Comparison of ENCODE assay signal across 17 cellular contexts in the genomic region with DNA sequence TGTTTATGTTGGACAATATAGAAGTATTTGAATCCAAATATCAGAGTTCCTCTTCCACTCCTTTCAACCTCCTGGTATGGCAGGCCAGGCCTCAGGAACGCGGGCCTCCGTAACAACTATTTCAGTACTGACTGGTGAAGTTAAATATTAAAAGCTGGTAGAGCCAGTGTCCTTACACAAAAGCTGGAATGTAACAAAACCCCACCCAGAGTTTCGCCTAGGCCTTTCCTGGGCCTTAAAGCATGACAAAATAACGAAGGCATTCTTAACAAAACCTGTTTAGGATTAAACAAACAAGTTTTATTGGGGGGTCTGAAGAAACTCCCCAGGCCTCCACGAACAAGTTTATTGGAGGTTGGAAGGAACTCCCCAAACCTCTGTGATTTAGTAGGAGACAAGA.
DNase-seq lines count a peak whose midpoint lies in the region; FAIRE-seq and TF ChIP-seq lines count a peak whose summit lies in the region.
"Had no signal": no experiment of that assay in that cellular context is flagged by ENCODE, and none has a peak within 500 bp of the region (broad histone marks: within the 10 kb centered on the region; RNA-seq: fewer than 3 reads in every experiment).

No MANE protein-coding gene starts in this region.

- H3K36me3 ChIP-seq in kidney (ENCODE audit: control insufficient read depth in 1 of 2, insufficient read depth in 2 of 2, low read length in 2 of 2), result no peaks in the 10 kb centered on the region
- H3K36me3 ChIP-seq in uterus, result no peaks in the 10 kb centered on the region
- no peaks in the 10 kb centered on the region for H3K36me3 ChIP-seq in HAP-1 (replicated peaks)

- peak; percentile 79 for FAIRE-seq in kidney (lab: Jason Lieb, UNC)
- FAIRE-seq: endometrium had no signal

- H3K27ac ChIP-seq in VCaP (peak overlapping the region; percentile 44), kidney (ENCODE audit: low read depth in 2 of 2, low read length in 2 of 2) (peak overlapping the region; percentile 67 to 77), uterus (no peak overlapping the region)

- no peaks in the 10 kb centered on the region for H3K27me3 Mint-ChIP-seq in osteocyte (ENCODE audit: unreplicated experiment)
- H3K27me3 Mint-ChIP-seq: activated naive CD4-positive, alpha-beta T cell treated with anti-CD3 and anti-CD28 coated beads, Interleukin-2, amount 50 U/mL, for 24 hours had no signal

- H3K9me3 ChIP-seq in kidney (ENCODE audit: control insufficient read depth in 1 of 2, low read length in 2 of 2) (peaks cover 0 to 3% of the 10 kb centered on the region in 2 donors), uterus (no peaks in the 10 kb centered on the region), HAP-1 (no peaks in the 10 kb centered on the region)

- no peak overlapping the region for H3K4me3 Mint-ChIP-seq in osteocyte (ENCODE audit: unreplicated experiment)
- H3K4me3 Mint-ChIP-seq: activated B cell treated with CpG ODN at 0.5 μM for 24 hours; activated naive CD4-positive, alpha-beta T cell treated with anti-CD3 and anti-CD28 coated beads, Interleukin-2, amount 50 U/mL, for 24 hours; IgD-negative memory B cell; stimulated activated naive B cell treated with anti-CD40 and anti-IgM and Interleukin-4, amounts not matched to agents 10 μg/mL and 1 μg/mL and 100 μg/mL, for 72 hours had no signal

- H3K9ac ChIP-seq in kidney (ENCODE audit: low read length in 2 of 2), result peak overlapping the region in 1 of 2 donors; percentile 47

- no peak for TF ChIP-seq POLR2A in uterus (IDR thresholded peaks at IDR 0.05)

- DNase-seq in Caki2 (ENCODE audit: low read depth) (peak; percentile 75), kidney (peak; percentile 80), osteocyte (ENCODE audit: extremely low spot score, unreplicated experiment) (no peak), uterus (no peak), T1000 (lab: John Stamatoyannopoulos, UW) (no peak), HAP-1 (ENCODE audit: low spot score in 2 of 2) (no peak), GM13976 (ENCODE audit: low spot score) (no peak)
- DNase-seq: activated B cell treated with CpG ODN at 0.5 μM for 24 hours; central memory CD4-positive, alpha-beta T cell; left cardiac atrium; NCI-H1105; NCI-H446; stimulated activated naive B cell treated with anti-CD40 and anti-IgM and Interleukin-4, amounts not matched to agents 10 μg/mL and 1 μg/mL and 100 μg/mL, for 72 hours had no signal

- intact Hi-C loops in kidney (cut with DNase I) (no loop called here), uterus (cut with DNase I; ENCODE audit: low total_unique reads) (loop anchor here (10.0 kb wide), 1 partner anchor 115 kb away; no protein-coding TSS in a partner anchor)

- H3K4me1 ChIP-seq in kidney (ENCODE audit: control insufficient read depth in 1 of 2, insufficient read depth in 1 of 2, low read depth in 1 of 2, low read length in 2 of 2), result peaks cover 13 to 16% of the 10 kb centered on the region in 2 donors
- no peaks in the 10 kb centered on the region for H3K4me1 ChIP-seq in uterus
- peaks cover 2% of the 10 kb centered on the region for H3K4me1 ChIP-seq in HAP-1

- TF ChIP-seq CTCF in VCaP (conservative IDR thresholded peaks at IDR 0.05), result no peak
- TF ChIP-seq CTCF in kidney (IDR thresholded peaks at IDR 0.05; ENCODE audit: borderline replicate concordance, extremely low read depth, insufficient read depth), result no peak
- TF ChIP-seq CTCF in osteocyte (IDR thresholded peaks at IDR 0.05), result no peak
- TF ChIP-seq CTCF in uterus (IDR thresholded peaks at IDR 0.05), result no peak
- TF ChIP-seq CTCF in GM13976 (IDR thresholded peaks at IDR 0.05; ENCODE audit: borderline replicate concordance, control extremely low read depth, extremely low read depth, insufficient read depth, missing control alignments), result no peak

- H3K4me3 ChIP-seq in kidney (ENCODE audit: low read length in 2 of 2), result no peak overlapping the region
- no peak overlapping the region for H3K4me3 ChIP-seq in uterus
- no peak overlapping the region for H3K4me3 ChIP-seq in HAP-1

- in situ Hi-C loops in Caki2 (cut with HindIII; ENCODE audit: low pct_unique_long_range_greater_than_20kb, low sequenced_read_pairs) (no loop called here), HAP-1 (cut with MboI; ENCODE audit: low sequenced_read_pairs) (no loop called here), GM13976 (cut with MboI; ENCODE audit: low sequenced_read_pairs, unreplicated experiment) (no loop called here)

- H3K4me1 Mint-ChIP-seq in osteocyte (ENCODE audit: unreplicated experiment), result peaks cover 26% of the 10 kb centered on the region
- H3K4me1 Mint-ChIP-seq: activated B cell treated with CpG ODN at 0.5 μM for 24 hours; activated naive CD4-positive, alpha-beta T cell treated with anti-CD3 and anti-CD28 coated beads, Interleukin-2, amount 50 U/mL, for 24 hours; stimulated activated naive B cell treated with anti-CD40 and anti-IgM and Interleukin-4, amounts not matched to agents 10 μg/mL and 1 μg/mL and 100 μg/mL, for 72 hours had no signal

- H3K27ac Mint-ChIP-seq in osteocyte (ENCODE audit: unreplicated experiment), result peak overlapping the region; percentile 77
- H3K27ac Mint-ChIP-seq: activated B cell treated with CpG ODN at 0.5 μM for 24 hours; activated naive CD4-positive, alpha-beta T cell treated with anti-CD3 and anti-CD28 coated beads, Interleukin-2, amount 50 U/mL, for 24 hours; IgD-negative memory B cell; stimulated activated naive B cell treated with anti-CD40 and anti-IgM and Interleukin-4, amounts not matched to agents 10 μg/mL and 1 μg/mL and 100 μg/mL, for 72 hours had no signal

- H3K9me3 Mint-ChIP-seq in osteocyte (ENCODE audit: unreplicated experiment), result peaks cover 7% of the 10 kb centered on the region
- H3K9me3 Mint-ChIP-seq: activated naive CD4-positive, alpha-beta T cell treated with anti-CD3 and anti-CD28 coated beads, Interleukin-2, amount 50 U/mL, for 24 hours; IgD-negative memory B cell had no signal

- no peaks in the 10 kb centered on the region for H3K36me3 Mint-ChIP-seq in osteocyte (ENCODE audit: unreplicated experiment)
- H3K36me3 Mint-ChIP-seq: activated naive CD4-positive, alpha-beta T cell treated with anti-CD3 and anti-CD28 coated beads, Interleukin-2, amount 50 U/mL, for 24 hours; IgD-negative memory B cell; stimulated activated naive B cell treated with anti-CD40 and anti-IgM and Interleukin-4, amounts not matched to agents 10 μg/mL and 1 μg/mL and 100 μg/mL, for 72 hours had no signal

- H3K27me3 ChIP-seq in uterus (no peaks in the 10 kb centered on the region), HAP-1 (ENCODE audit: low read depth) (no peaks in the 10 kb centered on the region)

Comparison
In these comparisons a context has a peak if more than half of its experiments do, and no peak if none do; other contexts are left out.
1. DNase-seq: peak in Caki2 (single experiment) and kidney (single experiment); none in osteocyte (single experiment), uterus (0 of 2), T1000 (single experiment), HAP-1 (0 of 2) and GM13976 (single experiment).
2. H3K27ac ChIP-seq: peak in VCaP (single experiment) and kidney (2 of 2); none in uterus (0 of 2).